Comparison of ENCODE assay signal across 7 cellular contexts in genomic region chr11:737366-737765, GRCh38. TPM values are rescaled to one million over a fixed set of nuclear protein-coding genes. Genes with fewer than 3 reads are reported as not detected.
DNase-seq lines count a peak whose midpoint lies in the region; ATAC-seq and TF ChIP-seq lines count a peak whose summit lies in the region.
"Had no signal": no experiment of that assay in that cellular context is flagged by ENCODE, and none has a peak within 500 bp of the region (broad histone marks: within the 10 kb centered on the region; RNA-seq: fewer than 3 reads in every experiment).

No MANE protein-coding gene starts in this region.

- WGBS in esophagus squamous epithelium, 2 donors = 32 to 43% methylated on average over 10 of the region's 11 CpGs

- no peak for TF ChIP-seq POLR2A in esophagus squamous epithelium (IDR thresholded peaks at IDR 0.05)

- intact Hi-C loops in esophagus squamous epithelium (cut with DNase I) = no loop called here

- no peaks in the 10 kb centered on the region for H3K27me3 ChIP-seq in NT2/D1 (ENCODE audit: insufficient read depth, insufficient read length)
- no peaks in the 10 kb centered on the region for H3K27me3 ChIP-seq in esophagus squamous epithelium

- no peak for ATAC-seq in GM18498 (IDR thresholded peaks at IDR 0.05; ENCODE audit: unreplicated experiment)

- DNase-seq in AG20443 (ENCODE audit: low spot score) = peak; percentile 10
- DNase-seq in NT2/D1 (ENCODE audit: low read depth, low spot score) = no peak
- DNase-seq in esophagus squamous epithelium (lab: John Stamatoyannopoulos, UW) = no peak
- DNase-seq in central memory CD4-positive, alpha-beta T cell = no peak
- DNase-seq in ecto neural progenitor cell (ENCODE audit: low spot score) = no peak
- DNase-seq: activated CD4-positive, CD25-positive, alpha-beta regulatory T cell treated with anti-CD3 and anti-CD28 coated beads, Interleukin-2, amount 50 U/mL, for 72 hours had no signal

- no peaks in the 10 kb centered on the region for H3K36me3 ChIP-seq in NT2/D1 (ENCODE audit: insufficient read depth, insufficient read length, low read length)
- H3K36me3 ChIP-seq in esophagus squamous epithelium = no peaks in the 10 kb centered on the region

- H3K9me3 ChIP-seq in NT2/D1 (ENCODE audit: insufficient read depth, low read length) (no peaks in the 10 kb centered on the region), esophagus squamous epithelium (no peaks in the 10 kb centered on the region)

- peak overlapping the region; percentile 70 for H3K9ac ChIP-seq in NT2/D1 (ENCODE audit: insufficient read length, low read depth)

- H3K4me1 ChIP-seq in NT2/D1 (ENCODE audit: insufficient read depth, insufficient read length) (peaks cover 3% of the 10 kb centered on the region), esophagus squamous epithelium (peaks cover 0 to 31% (median 9%) of the 10 kb centered on the region in 3 donors)

- H3K4me3 ChIP-seq in NT2/D1 (ENCODE audit: insufficient read length, low read depth) (no peak overlapping the region), esophagus squamous epithelium (peak overlapping the region in 1 of 4 donors; percentile 7)

- H3K27ac ChIP-seq in esophagus squamous epithelium = peak overlapping the region in 3 of 4 donors; percentile 70 to 78 (median 74)

- no peak for TF ChIP-seq CTCF in esophagus squamous epithelium (IDR thresholded peaks at IDR 0.05)

RNA-seq across cellular contexts. Expression of gene TALDO1, which starts 9.9 kb away (rescaled TPM):
- 100 to 1,000 TPM; 311 to 629 (median 504) TPM for total RNA-seq in esophagus squamous epithelium

RNA-seq across cellular contexts. Expression of gene EPS8L2, which starts 31.3 kb away (rescaled TPM):
- total RNA-seq in esophagus squamous epithelium = 100 to 1,000 TPM; 163 to 367 (median 238) TPM

RNA-seq across cellular contexts. Expression of gene GATD1, which starts 39.9 kb away (rescaled TPM):
- 10 to 100 TPM; 20.2 to 38.7 (median 21.6) TPM for total RNA-seq in esophagus squamous epithelium

RNA-seq across cellular contexts. Expression of gene TMEM80, which starts 41.8 kb away (rescaled TPM):
- total RNA-seq in esophagus squamous epithelium = 10 to 100 TPM; 16.1 to 55.3 (median 18.1) TPM

RNA-seq across cellular contexts. Expression of gene DEAF1, which starts 42.3 kb away (rescaled TPM):
- 10 to 100 TPM; 18.3 to 45.0 (median 25.4) TPM for total RNA-seq in esophagus squamous epithelium
